In genomic region chr3:67401911-67402310, GRCh38 we compare ENCODE assay signal across 1 cellular context.
TF ChIP-seq lines count a peak whose summit lies in the region.

No MANE protein-coding gene starts in this region.

TF ChIP-seq in liver, 16 proteins besides CTCF, POLR2A, EP300 and RAD21 (continued from another document):
- TF ChIP-seq ZBTB33 (IDR thresholded peaks at IDR 0.05) = peak; percentile 14
